8 cellular contexts compared by ENCODE assay signal in the genomic region with DNA sequence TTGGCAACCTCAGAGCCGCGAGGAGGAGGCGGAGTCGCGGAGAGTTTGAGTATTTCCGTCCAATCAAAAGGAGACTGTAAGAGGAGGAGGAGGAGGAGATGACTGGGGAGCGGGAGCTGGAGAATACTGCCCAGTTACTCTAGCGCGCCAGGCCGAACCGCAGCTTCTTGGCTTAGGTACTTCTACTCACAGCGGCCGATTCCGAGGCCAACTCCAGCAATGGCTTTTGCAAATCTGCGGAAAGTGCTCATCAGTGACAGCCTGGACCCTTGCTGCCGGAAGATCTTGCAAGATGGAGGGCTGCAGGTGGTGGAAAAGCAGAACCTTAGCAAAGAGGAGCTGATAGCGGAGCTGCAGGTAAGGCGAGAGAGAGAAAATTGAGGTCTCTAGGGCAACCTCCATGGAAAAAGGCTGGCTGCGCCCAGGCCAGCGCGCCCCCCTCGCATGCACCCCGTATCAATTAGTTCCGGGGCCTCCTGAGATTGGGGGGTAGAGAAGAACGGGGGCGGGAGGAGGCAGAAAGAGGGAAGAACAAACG. TPM values are rescaled to one million over a fixed set of nuclear protein-coding genes. Genes with fewer than 3 reads are reported as not detected.
DNase-seq lines count a peak whose midpoint lies in the region; ATAC-seq, FAIRE-seq and TF ChIP-seq lines count a peak whose summit lies in the region.

A gene (plus strand): TSS at position 131 of the 538 bp plus-strand sequence. CDS start 89 bp downstream, at position 220.

- POLR2A ChIA-PET in A673 (lab: Charles Lee; ENCODE audit: low non-redundant PET): interaction anchor here (0.6 to 1.9 kb wide), 4 partner anchors 11 to 294 kb away, joined by 3 to 10 read pairs (median 4); no protein-coding TSS in a partner anchor

- CTCF ChIA-PET in A673 (lab: Charles Lee): interaction anchor here (1.7 kb wide), 1 partner anchor 36 kb away, joined by 11 read pairs; no protein-coding TSS in a partner anchor

- H3K4me1 ChIP-seq in A673 (ENCODE audit: insufficient read depth, low read length, poor library complexity, severe bottlenecking): peaks cover 40% of the 10 kb centered on the region
- H3K4me1 ChIP-seq in muscle layer of duodenum (ENCODE audit: control insufficient read depth in 1 of 2, insufficient read depth in 2 of 2, low read length in 2 of 2): peaks cover 6 to 22% of the 10 kb centered on the region in 2 donors

- TF ChIP-seq CTCF in A673 (conservative IDR thresholded peaks at IDR 0.05; ENCODE audit: low read depth, low read length): no peak

- peak within 1 kb of the TSS; percentile 95 for H3K27ac ChIP-seq in A673 (ENCODE audit: low read depth, low read length, poor library complexity, severe bottlenecking)
- peak within 1 kb of the TSS; percentile 57 for H3K27ac ChIP-seq in muscle layer of duodenum (ENCODE audit: low read length)

- no peak for FAIRE-seq in GM18507 (lab: Jason Lieb, UNC)

- H3K9me3 ChIP-seq in A673 (ENCODE audit: low read depth, low read length, poor library complexity, severe bottlenecking) (no peaks in the 10 kb centered on the region), muscle layer of duodenum (ENCODE audit: control insufficient read depth in 1 of 2, low read length in 2 of 2) (no peaks in the 10 kb centered on the region)

- TSS peak; percentile 76 for BruUV-seq in A673 (replicated peaks; lab: Mats Ljungman, UMichigan)

- H3K4me3 ChIP-seq in A673 (ENCODE audit: low read depth, low read length, poor library complexity, severe bottlenecking) (peak within 1 kb of the TSS; percentile 83), muscle layer of duodenum (ENCODE audit: low read depth in 1 of 2, low read length in 2 of 2) (peak within 1 kb of the TSS; percentile 78 to 89)

- H3K27me3 ChIP-seq in A673 (replicated peaks; ENCODE audit: insufficient read depth, low read depth, low read length, poor library complexity) (no peaks in the 10 kb centered on the region), muscle layer of duodenum (ENCODE audit: low read depth, low read length) (no peaks in the 10 kb centered on the region)

- intact Hi-C loops in A673 (cut with micrococcal nuclease; ENCODE audit: unreplicated experiment): loop anchor here (2.0 kb wide), 1 partner anchor 37 kb away; no protein-coding TSS in a partner anchor

- ATAC-seq in HG03342 (IDR thresholded peaks at IDR 0.05; ENCODE audit: unreplicated experiment) (peak; percentile 69), esophagus mucosa (peak; percentile 91)

- peak; percentile 96 for DNase-seq in A673 (ENCODE audit: low spot score)
- DNase-seq in GM18507 (ENCODE audit: extremely low spot score, insufficient read length, low read depth): peak; percentile 37
- peak; percentile 66 to 87 for DNase-seq in NCI-H524 (lab: John Stamatoyannopoulos, UW)
- DNase-seq in activated CD8-positive, alpha-beta memory T cell treated with anti-CD3 and anti-CD28 coated beads, Interleukin-2, amount 50 U/mL, for 4 hours: peak; percentile 45
- peak; percentile 11 for DNase-seq in stimulated activated naive CD4-positive, alpha-beta T cell treated with Interleukin-2 at 50 U/mL for 16 hours (lab: John Stamatoyannopoulos, UW)

- H3K36me3 ChIP-seq in A673 (ENCODE audit: insufficient read depth, low read length, poor library complexity, severe bottlenecking) (peaks cover 21% of the 10 kb centered on the region), muscle layer of duodenum (ENCODE audit: control insufficient read depth in 1 of 2, insufficient read depth in 2 of 2, low read length in 2 of 2) (no peaks in the 10 kb centered on the region)

RNA-seq across cellular contexts. Expression of the gene that starts here (rescaled TPM):
- total RNA-seq in A673 (2021) (499 and 575 TPM in 2 replicates), esophagus mucosa (108 TPM)

Comparison
In these comparisons a context has a peak if more than half of its experiments do, and no peak if none do; other contexts are left out.
1. Peak in every context shown above with its lines: DNase-seq, ATAC-seq, H3K4me3 ChIP-seq and H3K27ac ChIP-seq.
2. DNase-seq: peak in every context shown above with its lines; median percentile 96 in A673; 76 in NCI-H524; 45 in activated CD8-positive, alpha-beta memory T cell treated with anti-CD3 and anti-CD28 coated beads, Interleukin-2, amount 50 U/mL, for 4 hours; 37 in GM18507; 11 in stimulated activated naive CD4-positive, alpha-beta T cell treated with Interleukin-2 at 50 U/mL for 16 hours.